Comparison of ENCODE assay signal across 20 cellular contexts in the genomic region with DNA sequence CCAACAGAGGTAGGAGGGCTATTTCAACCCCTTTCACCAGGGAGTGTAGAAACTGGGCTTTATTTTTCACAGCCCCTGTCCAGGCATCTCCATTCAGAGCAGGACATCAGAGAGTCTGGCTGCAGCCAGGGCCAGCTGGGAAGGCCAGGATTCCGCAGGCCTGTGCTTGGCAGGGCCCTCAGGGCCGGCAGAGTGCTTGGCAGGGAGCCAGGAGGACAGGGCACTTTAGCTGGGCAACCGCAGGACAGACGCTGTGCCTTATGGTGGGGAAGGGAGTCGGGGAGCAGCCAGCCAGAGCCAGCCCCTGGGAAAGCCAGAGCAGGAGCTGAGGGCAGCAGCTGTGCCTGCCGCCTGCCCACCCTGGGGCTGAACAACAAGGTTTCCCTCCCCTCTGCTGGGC. TPM values are rescaled to one million over a fixed set of nuclear protein-coding genes. Genes with fewer than 3 reads are reported as not detected.
DNase-seq lines count a peak whose midpoint lies in the region; ATAC-seq and TF ChIP-seq lines count a peak whose summit lies in the region.
"Had no signal": no experiment of that assay in that cellular context is flagged by ENCODE, and none has a peak within 500 bp of the region (broad histone marks: within the 10 kb centered on the region; RNA-seq: fewer than 3 reads in every experiment).

No MANE protein-coding gene starts in this region.

- 69 to 72% methylated on average over 5 to 6 of the region's 6 CpGs for WGBS in lower leg skin, 2 donors

- DNase-seq in left cardiac atrium (peak; percentile 58), pons (ENCODE audit: low spot score) (peak; percentile 23), COR-L47 (lab: John Stamatoyannopoulos, UW) (no peak), lower leg skin (ENCODE audit: low spot score in 2 of 2) (no peak)
- no peak for DNase-seq in activated naive CD4-positive, alpha-beta T cell (lab: John Stamatoyannopoulos, UW)
- DNase-seq: activated CD8-positive, alpha-beta memory T cell treated with anti-CD3 and anti-CD28 coated beads for 24 hours; dermis blood vessel endothelial cell; DMS153; GM23248; NCI-H2029 treated with DMSO at 0.1 percent for 48 hours; NCI-H774; stimulated activated CD4-positive, alpha-beta T cell treated with anti-CD3 and anti-CD28 coated beads, Interleukin-1b, Interleukin-23, amount 100 ng/mL, for 48 hours; T-cell had no signal

- no peak for TF ChIP-seq CTCF in lower leg skin (IDR thresholded peaks at IDR 0.05)

- TF ChIP-seq RAD21 in Ishikawa (IDR thresholded peaks at IDR 0.05; ENCODE audit: low read depth) = no peak

- no peak for TF ChIP-seq EP300 in Ishikawa (IDR thresholded peaks at IDR 0.05; ENCODE audit: borderline replicate concordance)

- TF ChIP-seq POLR2A in lower leg skin (IDR thresholded peaks at IDR 0.05) = no peak

- H3K4me3 ChIP-seq in lower leg skin (ENCODE audit: low read depth, poor library complexity, severe bottlenecking) = no peak overlapping the region
- H3K4me3 ChIP-seq: GM23248 had no signal

- ATAC-seq in SK-N-SH treated with all-trans-retinoic acid at 6 μM for 48 hours (peak; percentile 71), left cardiac atrium (peak; percentile 83), HG02870 (IDR thresholded peaks at IDR 0.05; ENCODE audit: unreplicated experiment) (no peak)
- ATAC-seq: activated T-helper 17 cell treated with anti-CD3 and anti-CD28 coated beads, Interleukin-2, amount 50 U/mL, for 72 hours; T-cell had no signal

- intact Hi-C loops in left cardiac atrium (cut with DNase I) (no loop called here), lower leg skin (cut with DNase I; ENCODE audit: low total_unique reads) (no loop called here)

TF ChIP-seq in Ishikawa, 13 proteins besides CTCF, POLR2A, EP300 and RAD21:
- TF ChIP-seq FOXM1 (IDR thresholded peaks at IDR 0.05; ENCODE audit: borderline replicate concordance, low read depth) (no peak), NFIC (IDR thresholded peaks at IDR 0.05) (peak; percentile 26; the same call in 1 of the 2 replicates)
TF ChIP-seq in Ishikawa: peak in this region for 1.

TF ChIP-seq in SK-N-SH treated with all-trans-retinoic acid at 6 μM for 48 hours, 23 proteins besides CTCF, POLR2A, EP300 and RAD21:
- TF ChIP-seq, protein P1, sequence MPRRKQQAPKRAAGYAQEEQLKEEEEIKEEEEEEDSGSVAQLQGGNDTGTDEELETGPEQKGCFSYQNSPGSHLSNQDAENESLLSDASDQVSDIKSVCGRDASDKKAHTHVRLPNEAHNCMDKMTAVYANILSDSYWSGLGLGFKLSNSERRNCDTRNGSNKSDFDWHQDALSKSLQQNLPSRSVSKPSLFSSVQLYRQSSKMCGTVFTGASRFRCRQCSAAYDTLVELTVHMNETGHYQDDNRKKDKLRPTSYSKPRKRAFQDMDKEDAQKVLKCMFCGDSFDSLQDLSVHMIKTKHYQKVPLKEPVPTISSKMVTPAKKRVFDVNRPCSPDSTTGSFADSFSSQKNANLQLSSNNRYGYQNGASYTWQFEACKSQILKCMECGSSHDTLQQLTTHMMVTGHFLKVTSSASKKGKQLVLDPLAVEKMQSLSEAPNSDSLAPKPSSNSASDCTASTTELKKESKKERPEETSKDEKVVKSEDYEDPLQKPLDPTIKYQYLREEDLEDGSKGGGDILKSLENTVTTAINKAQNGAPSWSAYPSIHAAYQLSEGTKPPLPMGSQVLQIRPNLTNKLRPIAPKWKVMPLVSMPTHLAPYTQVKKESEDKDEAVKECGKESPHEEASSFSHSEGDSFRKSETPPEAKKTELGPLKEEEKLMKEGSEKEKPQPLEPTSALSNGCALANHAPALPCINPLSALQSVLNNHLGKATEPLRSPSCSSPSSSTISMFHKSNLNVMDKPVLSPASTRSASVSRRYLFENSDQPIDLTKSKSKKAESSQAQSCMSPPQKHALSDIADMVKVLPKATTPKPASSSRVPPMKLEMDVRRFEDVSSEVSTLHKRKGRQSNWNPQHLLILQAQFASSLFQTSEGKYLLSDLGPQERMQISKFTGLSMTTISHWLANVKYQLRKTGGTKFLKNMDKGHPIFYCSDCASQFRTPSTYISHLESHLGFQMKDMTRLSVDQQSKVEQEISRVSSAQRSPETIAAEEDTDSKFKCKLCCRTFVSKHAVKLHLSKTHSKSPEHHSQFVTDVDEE (CRISPR knock-in tag; IDR thresholded peaks at IDR 0.05) = peak; percentile 40; the same call in 1 of the 2 replicates
- TF ChIP-seq, protein P2, sequence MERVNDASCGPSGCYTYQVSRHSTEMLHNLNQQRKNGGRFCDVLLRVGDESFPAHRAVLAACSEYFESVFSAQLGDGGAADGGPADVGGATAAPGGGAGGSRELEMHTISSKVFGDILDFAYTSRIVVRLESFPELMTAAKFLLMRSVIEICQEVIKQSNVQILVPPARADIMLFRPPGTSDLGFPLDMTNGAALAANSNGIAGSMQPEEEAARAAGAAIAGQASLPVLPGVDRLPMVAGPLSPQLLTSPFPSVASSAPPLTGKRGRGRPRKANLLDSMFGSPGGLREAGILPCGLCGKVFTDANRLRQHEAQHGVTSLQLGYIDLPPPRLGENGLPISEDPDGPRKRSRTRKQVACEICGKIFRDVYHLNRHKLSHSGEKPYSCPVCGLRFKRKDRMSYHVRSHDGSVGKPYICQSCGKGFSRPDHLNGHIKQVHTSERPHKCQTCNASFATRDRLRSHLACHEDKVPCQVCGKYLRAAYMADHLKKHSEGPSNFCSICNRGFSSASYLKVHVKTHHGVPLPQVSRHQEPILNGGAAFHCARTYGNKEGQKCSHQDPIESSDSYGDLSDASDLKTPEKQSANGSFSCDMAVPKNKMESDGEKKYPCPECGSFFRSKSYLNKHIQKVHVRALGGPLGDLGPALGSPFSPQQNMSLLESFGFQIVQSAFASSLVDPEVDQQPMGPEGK (CRISPR knock-in tag; IDR thresholded peaks at IDR 0.05; ENCODE audit: borderline replicate concordance) = no peak
- peak; percentile 51; the same call in 1 of the 2 replicates for TF ChIP-seq TCF4 (CRISPR knock-in tag; IDR thresholded peaks at IDR 0.05; ENCODE audit: borderline replicate concordance)
TF ChIP-seq in SK-N-SH treated with all-trans-retinoic acid at 6 μM for 48 hours: peak in this region for 2.

RNA-seq across cellular contexts. Expression of a gene that starts 34.5 kb away (rescaled TPM):
- total RNA-seq in left cardiac atrium (not detected), lower leg skin (not detected)
- total RNA-seq: activated T-helper 17 cell treated with anti-CD3 and anti-CD28 coated beads, Interleukin-2, amount 50 U/mL, for 72 hours; B cell; dermis blood vessel endothelial cell; GM23248; pulmonary artery endothelial cell; T-cell; temporal lobe had no signal

RNA-seq across cellular contexts. Expression of a gene that starts 47.9 kb away (rescaled TPM):
- not detected for total RNA-seq in left cardiac atrium
- not detected for total RNA-seq in lower leg skin
- total RNA-seq: activated T-helper 17 cell treated with anti-CD3 and anti-CD28 coated beads, Interleukin-2, amount 50 U/mL, for 72 hours; B cell; dermis blood vessel endothelial cell; GM23248; pulmonary artery endothelial cell; T-cell; temporal lobe had no signal

Comparison
In these comparisons a context has a peak if more than half of its experiments do, and no peak if none do; other contexts are left out.
1. DNase-seq: peak in left cardiac atrium (single experiment) and pons (single experiment); none in activated naive CD4-positive, alpha-beta T cell (0 of 4), COR-L47 (single experiment) and lower leg skin (0 of 2).